9 cellular contexts compared by ENCODE assay signal in the genomic region with DNA sequence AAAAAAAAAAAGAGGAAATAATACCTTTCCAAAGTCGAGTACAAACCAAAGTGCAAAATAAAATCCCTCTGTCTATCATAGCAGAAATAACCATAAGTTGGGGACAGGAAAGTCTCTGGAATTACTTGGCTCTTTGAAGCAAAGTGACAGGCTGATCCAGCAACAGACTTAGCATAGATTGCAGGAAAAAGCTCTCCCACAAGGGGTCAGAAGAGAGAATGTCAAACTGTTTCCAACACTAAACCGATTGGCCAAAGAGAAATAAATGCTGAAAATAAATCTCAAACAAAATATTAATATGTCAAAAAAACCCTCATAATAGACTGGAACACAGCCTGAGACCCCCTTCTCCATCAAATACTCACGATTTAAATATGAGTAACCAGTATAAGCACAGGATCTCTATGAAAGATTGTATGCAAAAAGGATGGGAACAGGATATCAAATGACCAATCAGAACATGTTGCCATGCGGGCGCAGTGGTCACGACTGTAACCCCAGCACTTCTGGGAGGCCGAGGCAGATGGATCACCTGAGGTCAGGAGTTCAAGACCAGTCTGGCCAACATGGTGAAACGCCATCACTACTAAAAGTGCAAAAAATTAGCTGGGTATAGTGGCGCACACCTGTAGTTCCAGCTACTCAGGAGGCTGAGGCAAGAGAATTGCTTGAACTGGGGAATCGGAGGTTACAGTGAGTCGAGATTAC.
DNase-seq lines count a peak whose midpoint lies in the region; ATAC-seq and TF ChIP-seq lines count a peak whose summit lies in the region.
"Had no signal": no experiment of that assay in that cellular context is flagged by ENCODE, and none has a peak within 500 bp of the region (broad histone marks: within the 10 kb centered on the region; RNA-seq: fewer than 3 reads in every experiment).

No MANE protein-coding gene starts in this region.

- H3K4me2 ChIP-seq in KMS-11 = no peak overlapping the region

- in situ Hi-C loops in brain microvascular endothelial cell (cut with HindIII; ENCODE audit: low pct_ligation_motif_present, low sequenced_read_pairs) = no loop called here
- in situ Hi-C loops in gastrocnemius medialis (cut with MboI; ENCODE audit: low sequenced_read_pairs in 4 of 4) = no loop called here

- H3K4me3 ChIP-seq in KMS-11 (IDR thresholded peaks at IDR 0.05; ENCODE audit: insufficient read depth, low read depth, low read length) (no peak overlapping the region), brain microvascular endothelial cell (ENCODE audit: low read depth, low read length) (no peak overlapping the region), gastrocnemius medialis (no peak overlapping the region)

- H3K9ac ChIP-seq in KMS-11 = no peak overlapping the region

- no peaks in the 10 kb centered on the region for H3K9me3 ChIP-seq in gastrocnemius medialis
- H3K9me3 ChIP-seq: neutrophil had no signal

- no peaks in the 10 kb centered on the region for H4K20me1 ChIP-seq in KMS-11 (ENCODE audit: insufficient read depth)

- TF ChIP-seq CTCF in KMS-11 (conservative IDR thresholded peaks at IDR 0.05; ENCODE audit: low read depth, low read length) (peak; percentile 34; the same call in 1 of the 2 replicates), brain microvascular endothelial cell (IDR thresholded peaks at IDR 0.05; ENCODE audit: low read depth, low read length, missing control alignments) (peak; percentile 71), gastrocnemius medialis (IDR thresholded peaks at IDR 0.05 in 4 of 5, conservative IDR thresholded peaks at IDR 0.05 in 1 of 5) (no peak)

- intact Hi-C loops in posterior vena cava (cut with DNase I) = no loop called here
- intact Hi-C loops in gastrocnemius medialis (cut with DNase I; ENCODE audit: low total_unique reads) = loop anchor here (5.0 kb wide), 1 partner anchor 62 kb away; no protein-coding TSS in a partner anchor

- DNase-seq in SIG-M5 treated with dmso at 0.1 percent for 504 hours (lab: John Stamatoyannopoulos, UW; ENCODE audit: unreplicated experiment) (peak; percentile 4), SIG-M5 (lab: John Stamatoyannopoulos, UW) (no peak), brain microvascular endothelial cell (peak; percentile 49), posterior vena cava (ENCODE audit: low spot score) (peak; percentile 76), gastrocnemius medialis (no peak)
- no peak for DNase-seq in activated CD8-positive, alpha-beta memory T cell treated with anti-CD3 and anti-CD28 coated beads for 24 hours
- no peak for DNase-seq in activated effector memory CD4-positive, alpha-beta T cell treated with Interleukin-2 at 50 U/mL for 16 hours

- no peak for TF ChIP-seq POLR2A in gastrocnemius medialis (IDR thresholded peaks at IDR 0.05)

- H3K4me1 ChIP-seq in KMS-11 (ENCODE audit: low read depth, poor library complexity, severe bottlenecking) = no peaks in the 10 kb centered on the region
- H3K4me1 ChIP-seq in gastrocnemius medialis = no peaks in the 10 kb centered on the region

- ATAC-seq in gastrocnemius medialis = no peak

- H3K36me3 ChIP-seq in KMS-11 (ENCODE audit: insufficient read depth) (no peaks in the 10 kb centered on the region), brain microvascular endothelial cell (replicated peaks) (no peaks in the 10 kb centered on the region), gastrocnemius medialis (no peaks in the 10 kb centered on the region)
- H3K36me3 ChIP-seq: neutrophil had no signal

- H3K27me3 ChIP-seq in KMS-11 (ENCODE audit: insufficient read depth, low read depth) (no peaks in the 10 kb centered on the region), brain microvascular endothelial cell (replicated peaks) (no peaks in the 10 kb centered on the region), gastrocnemius medialis (no peaks in the 10 kb centered on the region)
- H3K27me3 ChIP-seq: neutrophil had no signal

- H2AFZ ChIP-seq in KMS-11 (ENCODE audit: low read depth) = no peak overlapping the region

- no peaks in the 10 kb centered on the region for H3K79me2 ChIP-seq in KMS-11 (ENCODE audit: insufficient read depth, low read depth)

- H3K27ac ChIP-seq in KMS-11 (no peak overlapping the region), brain microvascular endothelial cell (no peak overlapping the region), gastrocnemius medialis (no peak overlapping the region)
- H3K27ac ChIP-seq: neutrophil had no signal

Comparison
In these comparisons a context has a peak if more than half of its experiments do, and no peak if none do; other contexts are left out.
1. DNase-seq: peak in SIG-M5 treated with dmso at 0.1 percent for 504 hours (single experiment), brain microvascular endothelial cell (single experiment) and posterior vena cava (single experiment); none in SIG-M5 (single experiment), gastrocnemius medialis (0 of 2), activated CD8-positive, alpha-beta memory T cell treated with anti-CD3 and anti-CD28 coated beads for 24 hours (single experiment) and activated effector memory CD4-positive, alpha-beta T cell treated with Interleukin-2 at 50 U/mL for 16 hours (single experiment).
2. CTCF ChIP-seq: peak in KMS-11 (single experiment) and brain microvascular endothelial cell (single experiment); none in gastrocnemius medialis (0 of 5).